In the genomic region with DNA sequence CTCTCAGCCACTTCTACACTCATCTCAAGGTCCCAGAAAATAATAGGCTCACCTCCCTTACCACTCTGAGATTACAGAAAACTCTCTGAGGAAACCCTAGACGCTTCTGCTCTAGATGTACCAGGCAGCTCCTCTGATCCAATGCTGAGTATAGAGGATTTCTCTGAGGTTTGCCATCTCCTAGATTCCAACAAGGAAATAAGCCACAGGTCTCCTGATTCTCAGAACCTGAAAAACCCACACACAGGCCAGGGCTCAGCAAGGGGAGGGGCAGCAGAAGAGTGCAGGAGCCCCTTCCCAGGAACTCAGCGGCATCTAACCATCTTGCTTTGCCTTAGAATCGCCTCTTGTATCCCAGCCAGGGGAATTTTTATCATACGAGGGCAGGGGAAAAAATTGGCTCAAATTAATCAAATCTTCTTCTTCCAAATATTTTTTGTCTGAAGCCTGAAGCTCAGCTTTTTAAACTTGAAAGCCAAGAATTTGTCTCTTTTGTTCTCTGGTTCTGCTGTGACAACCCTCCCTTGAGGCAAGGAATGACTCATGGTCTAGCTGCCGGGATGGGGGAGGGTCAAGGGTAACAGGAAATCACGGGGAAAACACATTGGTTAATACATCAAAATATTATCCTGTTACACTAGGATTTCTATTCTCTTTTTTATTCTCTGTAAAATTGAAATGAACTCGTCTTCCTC, we compare ENCODE assay signal across 9 cellular contexts. TPM values are rescaled to one million over a fixed set of nuclear protein-coding genes. Genes with fewer than 3 reads are reported as not detected.
DNase-seq lines count a peak whose midpoint lies in the region; ATAC-seq and TF ChIP-seq lines count a peak whose summit lies in the region.
"Had no signal": no experiment of that assay in that cellular context is flagged by ENCODE, and none has a peak within 500 bp of the region (broad histone marks: within the 10 kb centered on the region; RNA-seq: fewer than 3 reads in every experiment).

No MANE protein-coding gene starts in this region.

- H3K4me3 Mint-ChIP-seq in activated naive CD4-positive, alpha-beta T cell treated with anti-CD3 and anti-CD28 coated beads, Interleukin-2, amount 10 ng/mL, durations not matched to agents 7 days and 5 days = no peak overlapping the region
- H3K4me3 Mint-ChIP-seq: activated naive CD8-positive, alpha-beta T cell had no signal

- peaks cover 13% of the 10 kb centered on the region for H3K9me3 ChIP-seq in left ventricle myocardium inferior (replicated peaks)
- H3K9me3 ChIP-seq in sigmoid colon = peaks cover 0 to 4% (median 2%) of the 10 kb centered on the region in 4 donors

- WGBS in sigmoid colon, 2 donors = 54 to 69% methylated on average over 7 of the region's 7 CpGs

- H3K27me3 ChIP-seq in left ventricle myocardium inferior (ENCODE audit: low read depth) = no peaks in the 10 kb centered on the region
- H3K27me3 ChIP-seq in sigmoid colon = no peaks in the 10 kb centered on the region

- no peaks in the 10 kb centered on the region for H3K36me3 Mint-ChIP-seq in activated naive CD4-positive, alpha-beta T cell treated with anti-CD3 and anti-CD28 coated beads, Interleukin-2, amount 10 ng/mL, durations not matched to agents 7 days and 5 days

- H3K9me3 Mint-ChIP-seq in activated naive CD4-positive, alpha-beta T cell treated with anti-CD3 and anti-CD28 coated beads, Interleukin-2, amount 10 ng/mL, durations not matched to agents 7 days and 5 days = peaks cover 13% of the 10 kb centered on the region

- peak; percentile 92 for ATAC-seq in GM18511 (IDR thresholded peaks at IDR 0.05; ENCODE audit: unreplicated experiment)

- no peak for TF ChIP-seq CTCF in left ventricle myocardium inferior (IDR thresholded peaks at IDR 0.05; ENCODE audit: borderline replicate concordance)
- TF ChIP-seq CTCF in sigmoid colon (IDR thresholded peaks at IDR 0.05) = no peak

- peak; percentile 83 for DNase-seq in A172 (ENCODE audit: low spot score)
- peak; percentile 55 for DNase-seq in HT-29 (ENCODE audit: low spot score)
- peak; percentile 36 for DNase-seq in activated naive CD4-positive, alpha-beta T cell treated with anti-CD3 and anti-CD28 coated beads, Interleukin-2, amount 10 ng/mL, durations not matched to agents 7 days and 5 days
- DNase-seq in left ventricle myocardium inferior = peak; percentile 44
- peak; percentile 79 for DNase-seq in sigmoid colon
- no peak for DNase-seq in NCI-H510A treated with DMSO at 0.1 percent for 48 hours (lab: John Stamatoyannopoulos, UW)
- no peak for DNase-seq in NCI-H2171 treated with DMSO at 0.1 percent for 48 hours (lab: John Stamatoyannopoulos, UW)

- TF ChIP-seq POLR2A in sigmoid colon (IDR thresholded peaks at IDR 0.05) = no peak

- H3K4me1 ChIP-seq in left ventricle myocardium inferior (peaks cover 18% of the 10 kb centered on the region), sigmoid colon (peaks cover 0 to 9% (median 0%) of the 10 kb centered on the region in 4 donors)

- CTCF ChIA-PET in activated naive CD4-positive, alpha-beta T cell treated with anti-CD3 and anti-CD28 coated beads, Interleukin-2, amount 10 ng/mL, durations not matched to agents 7 days and 5 days (lab: Charles Lee) = no interaction called here

- peak overlapping the region; percentile 78 for H3K27ac ChIP-seq in left ventricle myocardium inferior (replicated peaks)
- peak overlapping the region; percentile 27 to 70 (median 57) for H3K27ac ChIP-seq in sigmoid colon

- intact Hi-C loops in left ventricle myocardium inferior (cut with micrococcal nuclease) (no loop called here), sigmoid colon (cut with DNase I) (no loop called here)

- no peaks in the 10 kb centered on the region for H3K36me3 ChIP-seq in left ventricle myocardium inferior
- no peaks in the 10 kb centered on the region for H3K36me3 ChIP-seq in sigmoid colon

- H3K27ac Mint-ChIP-seq in activated naive CD4-positive, alpha-beta T cell treated with anti-CD3 and anti-CD28 coated beads, Interleukin-2, amount 10 ng/mL, durations not matched to agents 7 days and 5 days = no peak overlapping the region
- H3K27ac Mint-ChIP-seq: activated naive CD8-positive, alpha-beta T cell had no signal

- peaks cover 6% of the 10 kb centered on the region for H3K27me3 Mint-ChIP-seq in activated naive CD4-positive, alpha-beta T cell treated with anti-CD3 and anti-CD28 coated beads, Interleukin-2, amount 10 ng/mL, durations not matched to agents 7 days and 5 days

- H3K4me1 Mint-ChIP-seq in activated naive CD4-positive, alpha-beta T cell treated with anti-CD3 and anti-CD28 coated beads, Interleukin-2, amount 10 ng/mL, durations not matched to agents 7 days and 5 days = peaks cover 14% of the 10 kb centered on the region

- no peak for TF ChIP-seq EP300 in sigmoid colon (IDR thresholded peaks at IDR 0.05)

- H3K4me3 ChIP-seq in left ventricle myocardium inferior = peak overlapping the region; percentile 37
- H3K4me3 ChIP-seq in sigmoid colon = no peak overlapping the region

RNA-seq across cellular contexts. Expression of gene GORAB, which starts 30.8 kb away (rescaled TPM):
- total RNA-seq in A172 (2014; rRNA removed; shearing (Covaris generic)) = 14.6 and 21.1 TPM in 2 replicates
- total RNA-seq in HT-29 (2014; rRNA removed; shearing (Covaris generic)) = 2.6 and 3.2 TPM in 2 replicates
- 9.3 TPM for total RNA-seq in left ventricle myocardium inferior
- total RNA-seq in sigmoid colon = 10 to 100 TPM in 1 of 4 donors, 1 to 10 TPM in 3; 4.8 to 13.8 (median 7.1) TPM
- polyA plus RNA-seq in sigmoid colon = 10 to 100 TPM in 2 of 3 donors, 1 to 10 TPM in 1; 8.8 to 13.8 (median 10.1) TPM

Comparison
In these comparisons a context has a peak if more than half of its experiments do, and no peak if none do; other contexts are left out.
1. DNase-seq: peak in A172 (single experiment), HT-29 (single experiment), activated naive CD4-positive, alpha-beta T cell treated with anti-CD3 and anti-CD28 coated beads, Interleukin-2, amount 10 ng/mL, durations not matched to agents 7 days and 5 days (single experiment), left ventricle myocardium inferior (single experiment) and sigmoid colon (single experiment); none in NCI-H510A treated with DMSO at 0.1 percent for 48 hours (single experiment) and NCI-H2171 treated with DMSO at 0.1 percent for 48 hours (single experiment).